In genomic region chr11:109945626-109946321, GRCh38 we compare ENCODE assay signal across 8 cellular contexts.
A peak's percentile ranks its signal among the peaks of the same experiment; 100 is the strongest.
DNase-seq lines count a peak whose midpoint lies in the region; ATAC-seq, FAIRE-seq and TF ChIP-seq lines count a peak whose summit lies in the region.

No MANE protein-coding gene starts in this region.

- POLR2A ChIA-PET in A549 (lab: Yijun Ruan, JAX) = no interaction called here

- peak overlapping the region; percentile 84 for H3K4me2 ChIP-seq in A549
- peak overlapping the region; percentile 87 for H3K4me2 ChIP-seq in fibroblast of lung (ENCODE audit: extremely low read depth, insufficient read depth, low read length)

- CTCF ChIA-PET in A549 (lab: Yijun Ruan, JAX) = interaction anchor here (1.0 to 3.2 kb wide), 4 partner anchors 147 to 524 kb away, joined by 3 to 14 read pairs (median 6); partner anchors contain the start of gene ZC3H12C

- 49% methylated on average over 6 of the region's 6 CpGs for WGBS in A549 (ENCODE audit: missing lambda C conversion rate)

- intact Hi-C loops in posterior vena cava (cut with DNase I) = loop anchor here (10.0 kb wide), 1 partner anchor 429 kb away; no protein-coding TSS in a partner anchor

- no peaks in the 10 kb centered on the region for H4K20me1 ChIP-seq in fibroblast of lung (ENCODE audit: control insufficient read depth, extremely low read depth, insufficient read depth, low read length)

- ATAC-seq in A549 = peak in 1 of 2 experiments; percentile 53; a peak in 3 of 6 replicates
- peak; percentile 66 for ATAC-seq in GM19372 (IDR thresholded peaks at IDR 0.05; ENCODE audit: low read depth, unreplicated experiment)
- ATAC-seq in HG03280 (IDR thresholded peaks at IDR 0.05; ENCODE audit: unreplicated experiment) = peak; percentile 74

- H2AFZ ChIP-seq in fibroblast of lung (ENCODE audit: low read length) = peak overlapping the region; percentile 77

- TF ChIP-seq CTCF in A549 (IDR thresholded peaks at IDR 0.05) = no peak
- no peak for TF ChIP-seq CTCF in fibroblast of lung (conservative IDR thresholded peaks at IDR 0.05 in 1 of 2, IDR thresholded peaks at IDR 0.05 in 1 of 2; ENCODE audit: low read depth in 1 of 2, low read length in 2 of 2)

- no peak for TF ChIP-seq EP300 in A549 (IDR thresholded peaks at IDR 0.05)

- no peak overlapping the region for H3K9ac ChIP-seq in fibroblast of lung (ENCODE audit: insufficient read depth, low read length)

- H3K36me3 ChIP-seq in fibroblast of lung (ENCODE audit: control insufficient read depth, insufficient read depth, low read length) = no peaks in the 10 kb centered on the region

- H3K27me3 ChIP-seq in fibroblast of lung (ENCODE audit: control insufficient read depth, insufficient read depth, low read length) = no peaks in the 10 kb centered on the region

- H3K9me3 ChIP-seq in A549 (no peaks in the 10 kb centered on the region), fibroblast of lung (ENCODE audit: control insufficient read depth, insufficient read depth, low read depth, low read length) (no peaks in the 10 kb centered on the region)

- no peak for DNase-seq in A549 (ENCODE audit: low read depth in 1 of 2, low spot score in 1 of 2)
- DNase-seq in fibroblast of lung (ENCODE audit: low read depth in 2 of 2) = no peak
- DNase-seq in T-helper 9 cell = no peak
- no peak for DNase-seq in posterior vena cava (ENCODE audit: low spot score)
- no peak for DNase-seq in germinal center (ENCODE audit: low spot score)
- DNase-seq in NCI-H2227 treated with DMSO at 0.1 percent for 48 hours (lab: John Stamatoyannopoulos, UW) = no peak

- no peak for TF ChIP-seq RAD21 in A549 (conservative IDR thresholded peaks at IDR 0.05 in 1 of 2, IDR thresholded peaks at IDR 0.05 in 1 of 2)

- H3K4me3 ChIP-seq in A549 (peak overlapping the region; percentile 36; the same call in 1 of the 3 replicates), fibroblast of lung (replicated peaks in 1 of 4; ENCODE audit: control extremely low read depth in 1 of 4, insufficient read depth in 1 of 4, low read depth in 3 of 4, low read length in 4 of 4) (peak overlapping the region in 3 of 4 experiments; percentile 8 to 26 (median 9))

- TF ChIP-seq POLR2A in A549 (IDR thresholded peaks at IDR 0.05; ENCODE audit: low read length) = no peak

- H3K4me1 ChIP-seq in A549 (peaks cover 14% of the 10 kb centered on the region; the same call in 2 of the 3 replicates), fibroblast of lung (ENCODE audit: control insufficient read depth, extremely low read depth, insufficient read depth, low read length) (peaks cover 2% of the 10 kb centered on the region)

- no peak for FAIRE-seq in A549 (lab: Jason Lieb, UNC)

- no peaks in the 10 kb centered on the region for H3K79me2 ChIP-seq in fibroblast of lung (ENCODE audit: control insufficient read depth, insufficient read depth, low read length)

- H3K27ac ChIP-seq in A549 (peak overlapping the region; percentile 87 to 90), fibroblast of lung (ENCODE audit: insufficient read depth, low read length) (peak overlapping the region; percentile 37)

TF ChIP-seq in A549, 52 proteins besides CTCF, POLR2A, EP300 and RAD21:
- TF ChIP-seq RARB (CRISPR knock-in tag; IDR thresholded peaks at IDR 0.05) (no peak), JUN (IDR thresholded peaks at IDR 0.05) (no peak), E2F6 (IDR thresholded peaks at IDR 0.05; ENCODE audit: borderline replicate concordance, low read depth) (no peak), KDM5A (IDR thresholded peaks at IDR 0.05) (no peak), MAFK (IDR thresholded peaks at IDR 0.05; ENCODE audit: partially characterized antibody) (no peak), SREBF2 (IDR thresholded peaks at IDR 0.05) (no peak), FOSL2 (IDR thresholded peaks at IDR 0.05) (no peak), FOSL2 (CRISPR knock-in tag; IDR thresholded peaks at IDR 0.05) (no peak), KDM1A (IDR thresholded peaks at IDR 0.05; ENCODE audit: low read depth) (no peak), CEBPB (IDR thresholded peaks at IDR 0.05) (no peak), BHLHE40 (IDR thresholded peaks at IDR 0.05; ENCODE audit: low read depth, low read length) (no peak), CBX2 (IDR thresholded peaks at IDR 0.05; ENCODE audit: borderline replicate concordance, low read depth) (no peak), USF2 (IDR thresholded peaks at IDR 0.05) (no peak), JUNB (IDR thresholded peaks at IDR 0.05) (no peak), SMC3 (IDR thresholded peaks at IDR 0.05) (no peak), TFCP2L1 (CRISPR knock-in tag; IDR thresholded peaks at IDR 0.05) (no peak)
